Comparison of ENCODE assay signal across 16 cellular contexts in genomic region chr11:34652191-34652958, GRCh38. TPM values are rescaled to one million over a fixed set of nuclear protein-coding genes. Genes with fewer than 3 reads are reported as not detected.
DNase-seq lines count a peak whose midpoint lies in the region; ATAC-seq, FAIRE-seq and TF ChIP-seq lines count a peak whose summit lies in the region.
"Had no signal": no experiment of that assay in that cellular context is flagged by ENCODE, and none has a peak within 500 bp of the region (broad histone marks: within the 10 kb centered on the region; RNA-seq: fewer than 3 reads in every experiment).

No MANE protein-coding gene starts in this region.

- no peak for TF ChIP-seq RAD21 in HCT116 (IDR thresholded peaks at IDR 0.05; ENCODE audit: low read depth)

- FAIRE-seq in kidney (lab: Jason Lieb, UNC), result no peak

- no peak for TF ChIP-seq POLR2A in HCT116 (IDR thresholded peaks at IDR 0.05; ENCODE audit: borderline replicate concordance, extremely low read depth, insufficient read depth, insufficient read length)

- POLR2A ChIA-PET in HCT116 (lab: Charles Lee), result interaction anchor here (2.8 kb wide), 1 partner anchor 30 kb away, joined by 12 read pairs; no protein-coding TSS in a partner anchor

- H3K9me3 ChIP-seq in HCT116 (ENCODE audit: control insufficient read depth in 1 of 2, insufficient read depth in 1 of 2, low read depth in 1 of 2, low read length in 2 of 2) (no peaks in the 10 kb centered on the region), RWPE2 (ENCODE audit: severe bottlenecking) (no peaks in the 10 kb centered on the region), kidney (ENCODE audit: control insufficient read depth in 1 of 2, low read length in 2 of 2) (no peaks in the 10 kb centered on the region)
- H3K9me3 ChIP-seq: ascending aorta, BE2C, psoas muscle had no signal

- BruUV-seq in HCT116 (replicated peaks; lab: Mats Ljungman, UMichigan), result TSS peak; percentile 7

- H3K27ac Mint-ChIP-seq in effector memory CD8-positive, alpha-beta T cell, result no peak overlapping the region
- H3K27ac Mint-ChIP-seq: activated T-helper 1 cell treated with anti-CD3 and anti-CD28 coated beads, Interleukin-12 subunit alpha, Interleukin-12 subunit beta, Interleukin-2, Interleukin-4 antibody, amounts not matched to agents 30 ng/mL and 10 ng/mL and 1 ng/mL, durations not matched to agents 14 hours and 24 hours and 36 hours had no signal

- DNase-seq in HCT116 (ENCODE audit: low read depth, low spot score) (no peak), RWPE2 (ENCODE audit: low spot score) (no peak), kidney (no peak), NCI-H524 (lab: John Stamatoyannopoulos, UW) (no peak), KBM-7 (no peak)
- no peak for DNase-seq in stimulated activated CD4-positive, alpha-beta T cell treated with anti-CD3 and anti-CD28 coated beads, Interleukin-4, amount 100 ng/mL, for 4 hours
- DNase-seq in effector memory CD8-positive, alpha-beta T cell, result no peak
- DNase-seq: activated CD4-positive, alpha-beta T cell treated with anti-CD3 and anti-CD28 coated beads for 48 hours; BE2C; foreskin fibroblast; HCEC 1CT; NCI-H1694 treated with DMSO at 0.1 percent for 48 hours; psoas muscle had no signal

- no peak for TF ChIP-seq CTCF in C4-2B (conservative IDR thresholded peaks at IDR 0.05)
- no peak for TF ChIP-seq CTCF in HCT116 (IDR thresholded peaks at IDR 0.05 in 2 of 3, conservative IDR thresholded peaks at IDR 0.05 in 1 of 3; ENCODE audit: borderline replicate concordance in 1 of 3, insufficient read depth in 1 of 3, low read depth in 2 of 3, low read length in 2 of 3)
- no peak for TF ChIP-seq CTCF in RWPE2 (IDR thresholded peaks at IDR 0.05; ENCODE audit: poor library complexity, severe bottlenecking)
- TF ChIP-seq CTCF in kidney (IDR thresholded peaks at IDR 0.05; ENCODE audit: borderline replicate concordance, extremely low read depth, insufficient read depth), result no peak

- CTCF ChIA-PET in HCT116 (lab: Charles Lee), result interaction anchor here (2.2 kb wide), 1 partner anchor 66 kb away, joined by 10 read pairs; no protein-coding TSS in a partner anchor

- H3K4me3 ChIP-seq in HCT116 (replicated peaks in 1 of 2; ENCODE audit: low read depth in 1 of 2, low read length in 2 of 2), result no peak overlapping the region
- H3K4me3 ChIP-seq in RWPE2 (ENCODE audit: severe bottlenecking), result no peak overlapping the region
- H3K4me3 ChIP-seq in kidney (ENCODE audit: low read length in 2 of 2), result no peak overlapping the region
- H3K4me3 ChIP-seq: ascending aorta, psoas muscle had no signal

- peaks cover 9% of the 10 kb centered on the region for H3K36me3 Mint-ChIP-seq in effector memory CD8-positive, alpha-beta T cell (ENCODE audit: insufficient read depth)

- H3K27me3 ChIP-seq in HCT116 (ENCODE audit: insufficient read depth, low read length), result no peaks in the 10 kb centered on the region
- no peaks in the 10 kb centered on the region for H3K27me3 ChIP-seq in RWPE2 (ENCODE audit: insufficient read depth, poor library complexity, severe bottlenecking)
- H3K27me3 ChIP-seq: ascending aorta, BE2C had no signal

- peaks cover 19 to 31% of the 10 kb centered on the region in 2 donors for H3K4me1 Mint-ChIP-seq in effector memory CD8-positive, alpha-beta T cell (ENCODE audit: low read depth in 2 of 2)

- RAD21 ChIA-PET in HCT116 (lab: Charles Lee; ENCODE audit: low non-redundant PET in 1 of 2, low total read pairs in 2 of 2, uncharacterized antibody in 2 of 2, unreplicated experiment in 2 of 2), result interaction anchor here in 1 of 2 experiments (1.8 kb wide), 1 partner anchor 52 kb away, joined by 5 read pairs; no protein-coding TSS in a partner anchor

- H3K4me1 ChIP-seq in HCT116 (ENCODE audit: control insufficient read depth in 1 of 2, insufficient read depth in 2 of 2, low read length in 2 of 2) (peaks cover 36 to 89% of the 10 kb centered on the region in 2 experiments), RWPE2 (ENCODE audit: insufficient read depth, poor library complexity, severe bottlenecking) (peaks cover 41% of the 10 kb centered on the region), kidney (ENCODE audit: control insufficient read depth in 1 of 2, insufficient read depth in 1 of 2, low read depth in 1 of 2, low read length in 2 of 2) (no peaks in the 10 kb centered on the region)
- H3K4me1 ChIP-seq: ascending aorta, BE2C had no signal

- intact Hi-C loops in HCT116 (cut with micrococcal nuclease) (loop anchor here (10.0 kb wide), 1 partner anchor 242 kb away; no protein-coding TSS in a partner anchor), kidney (cut with DNase I) (no loop called here)

- H3K4me2 ChIP-seq in HCT116 (ENCODE audit: low read length), result peak overlapping the region; percentile 60

- H3K4me3 Mint-ChIP-seq in effector memory CD8-positive, alpha-beta T cell, result no peak overlapping the region
- H3K4me3 Mint-ChIP-seq: activated T-helper 1 cell treated with anti-CD3 and anti-CD28 coated beads, Interleukin-12 subunit alpha, Interleukin-12 subunit beta, Interleukin-2, Interleukin-4 antibody, amounts not matched to agents 30 ng/mL and 10 ng/mL and 1 ng/mL, durations not matched to agents 14 hours and 24 hours and 36 hours had no signal

- no peaks in the 10 kb centered on the region for H4K20me1 ChIP-seq in HCT116 (ENCODE audit: insufficient read depth)

- in situ Hi-C loops in KBM-7 (cut with MboI; ENCODE audit: low pct_unique_long_range_greater_than_20kb, low sequenced_read_pairs), result no loop called here

- peaks cover 0 to 7% of the 10 kb centered on the region in 2 donors for H3K9me3 Mint-ChIP-seq in effector memory CD8-positive, alpha-beta T cell
- H3K9me3 Mint-ChIP-seq: activated T-helper 1 cell treated with anti-CD3 and anti-CD28 coated beads, Interleukin-12 subunit alpha, Interleukin-12 subunit beta, Interleukin-2, Interleukin-4 antibody, amounts not matched to agents 30 ng/mL and 10 ng/mL and 1 ng/mL, durations not matched to agents 14 hours and 24 hours and 36 hours had no signal

- peak overlapping the region; percentile 57 for H3K9ac ChIP-seq in HCT116 (ENCODE audit: low read length)
- H3K9ac ChIP-seq in kidney (ENCODE audit: low read length in 2 of 2), result no peak overlapping the region

- ATAC-seq in HCT116, result no peak
- ATAC-seq in RWPE2 (ENCODE audit: low read depth), result no peak
- ATAC-seq in effector memory CD8-positive, alpha-beta T cell (replicated peaks), result no peak
- ATAC-seq: psoas muscle had no signal

- H3K36me3 ChIP-seq in HCT116 (ENCODE audit: control insufficient read depth in 1 of 2, insufficient read depth in 2 of 2, low read length in 2 of 2) (peaks cover 0 to 28% of the 10 kb centered on the region in 2 experiments; a peak in 1 of 4 replicates), RWPE2 (ENCODE audit: low read depth) (peaks cover 19% of the 10 kb centered on the region), kidney (ENCODE audit: control insufficient read depth in 1 of 2, insufficient read depth in 2 of 2, low read length in 2 of 2) (no peaks in the 10 kb centered on the region)
- H3K36me3 ChIP-seq: ascending aorta, BE2C had no signal

- H3K79me2 ChIP-seq in HCT116 (ENCODE audit: insufficient read depth, low read length), result no peaks in the 10 kb centered on the region

- peak overlapping the region; percentile 71 for H3K27ac ChIP-seq in C4-2B
- peak overlapping the region; percentile 50 for H3K27ac ChIP-seq in HCT116 (ENCODE audit: low read depth, low read length)
- H3K27ac ChIP-seq in RWPE2 (ENCODE audit: poor library complexity, severe bottlenecking), result peak overlapping the region; percentile 88
- peak overlapping the region; percentile 7 to 30 for H3K27ac ChIP-seq in kidney (ENCODE audit: low read depth in 2 of 2, low read length in 2 of 2)
- H3K27ac ChIP-seq: ascending aorta had no signal

- H3K9me2 ChIP-seq in HCT116 (ENCODE audit: insufficient read depth), result no peaks in the 10 kb centered on the region

- H2AFZ ChIP-seq in HCT116 (ENCODE audit: low read depth, low read length, poor library complexity, severe bottlenecking), result no peak overlapping the region

- peaks cover 47 to 59% of the 10 kb centered on the region in 2 donors for H3K27me3 Mint-ChIP-seq in effector memory CD8-positive, alpha-beta T cell

TF ChIP-seq in HCT116, 20 proteins besides CTCF, POLR2A, EP300 and RAD21:
- TF ChIP-seq EZH2 (IDR thresholded peaks at IDR 0.05) (no peak), JUND (IDR thresholded peaks at IDR 0.05) (0 out of 2 replicates have a peak, but pooled peaks have one; percentile 27), FOSL1 (IDR thresholded peaks at IDR 0.05; ENCODE audit: low read depth) (0 out of 2 replicates have a peak, but pooled peaks have one; percentile 27)

RNA-seq across cellular contexts. Expression of gene EHF, which starts 31.5 kb away (rescaled TPM):
- 51.5 TPM for total RNA-seq in HCT116 (2021; ENCODE audit: unreplicated experiment)
- polyA plus RNA-seq in HCT116 (2012), result 58.5 and 60.4 TPM in 2 replicates
- total RNA-seq in kidney, result 65.5 TPM
- polyA plus RNA-seq in kidney (ENCODE audit: insufficient read depth, low read depth, low replicate concordance), result 4.7 TPM
- total RNA-seq: activated T-helper 1 cell treated with anti-CD3 and anti-CD28 coated beads, Interleukin-12 subunit alpha, Interleukin-12 subunit beta, Interleukin-2, Interleukin-4 antibody, amounts not matched to agents 30 ng/mL and 10 ng/mL and 1 ng/mL, durations not matched to agents 14 hours and 24 hours and 36 hours; ascending aorta had no signal

Comparison
In these comparisons a context has a peak if more than half of its experiments do, and no peak if none do; other contexts are left out.
1. H3K27ac ChIP-seq: peak in every context shown above with its lines; median percentile 88 in RWPE2; 71 in C4-2B; 50 in HCT116; 18 in kidney.